In the genomic region with DNA sequence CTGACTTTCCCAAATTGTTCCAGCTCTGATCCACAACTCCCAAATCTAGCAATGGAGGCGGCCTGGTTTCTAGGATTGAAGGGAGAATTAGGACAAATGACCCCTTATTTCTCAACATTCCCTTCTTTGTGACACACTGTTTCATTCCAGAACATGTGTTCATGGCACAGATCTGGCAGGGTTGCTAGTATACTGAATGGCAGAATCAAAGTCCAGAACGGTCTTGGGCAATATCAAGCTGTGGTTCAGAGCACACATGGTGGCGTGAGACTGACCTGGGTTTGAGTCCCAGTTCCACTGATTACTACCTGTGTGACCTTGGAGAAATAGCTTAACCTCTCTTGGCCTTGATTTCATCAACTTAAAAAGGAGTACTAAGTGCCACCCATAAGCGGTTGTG, we compare ENCODE assay signal across 18 cellular contexts.
"Had no signal": no experiment of that assay in that cellular context is flagged by ENCODE, and none has a peak within 500 bp of the region (broad histone marks: within the 10 kb centered on the region; RNA-seq: fewer than 3 reads in every experiment).

No MANE protein-coding gene starts in this region.

- ATAC-seq: activated CD8-positive, alpha-beta T cell treated with anti-CD3 and anti-CD28 coated beads for 36 hours; activated naive CD8-positive, alpha-beta T cell treated with anti-CD3 and anti-CD28 coated beads, Interleukin-2, amount 50 U/mL, for 24 hours; activated T-cell treated with anti-CD3 and anti-CD28 coated beads, Interleukin-2, amount 50 U/mL, for 4 hours; gastroesophageal sphincter; heart right ventricle; naive thymus-derived CD8-positive, alpha-beta T cell had no signal

- H3K27me3 ChIP-seq: gastroesophageal sphincter, heart right ventricle, sigmoid colon had no signal

- H3K4me3 ChIP-seq: gastroesophageal sphincter, heart right ventricle, psoas muscle, sigmoid colon had no signal

- H3K36me3 ChIP-seq: gastroesophageal sphincter, heart right ventricle, sigmoid colon had no signal

- H3K9me3 ChIP-seq: gastroesophageal sphincter, heart right ventricle, psoas muscle, sigmoid colon had no signal

- DNase-seq: activated CD4-positive, alpha-beta T cell treated with anti-CD3 and anti-CD28 coated beads, Interleukin-2, amount 10 ng/mL, durations not matched to agents 24 days and 14 days; activated CD8-positive, alpha-beta T cell treated with anti-CD3 and anti-CD28 coated beads for 36 hours; activated naive CD4-positive, alpha-beta T cell treated with anti-CD3 and anti-CD28 coated beads, Interleukin-2, amount 10 ng/mL, durations not matched to agents 7 days and 5 days; activated naive CD8-positive, alpha-beta T cell treated with anti-CD3 and anti-CD28 coated beads, Interleukin-2, amount 50 U/mL, for 24 hours; activated T-cell treated with anti-CD3 and anti-CD28 coated beads, Interleukin-2, amount 50 U/mL, for 4 hours; aorta; cerebellar nuclear complex; cortex of kidney; erythroblast; heart right ventricle; mesendoderm; naive thymus-derived CD8-positive, alpha-beta T cell; psoas muscle; sigmoid colon; stimulated activated CD4-positive, alpha-beta T cell treated with anti-CD3 and anti-CD28 coated beads, Interleukin-2, amount 100 ng/mL, for 24 hours; stimulated activated naive CD4-positive, alpha-beta T cell treated with Interleukin-2 at 50 U/mL for 16 hours; substantia nigra had no signal
